In genomic region chr3:16173696-16174355, GRCh38 we compare ENCODE assay signal across 12 cellular contexts. TPM values are rescaled to one million over a fixed set of nuclear protein-coding genes. Genes with fewer than 3 reads are reported as not detected.
DNase-seq lines count a peak whose midpoint lies in the region; TF ChIP-seq lines count a peak whose summit lies in the region.
"Had no signal": no experiment of that assay in that cellular context is flagged by ENCODE, and none has a peak within 500 bp of the region (broad histone marks: within the 10 kb centered on the region; RNA-seq: fewer than 3 reads in every experiment).

No MANE protein-coding gene starts in this region.

- DNase-seq in AG04450 (ENCODE audit: low read depth, low spot score) (no peak), RPMI7951 (ENCODE audit: low read depth) (peak; percentile 18), fibroblast of lung (ENCODE audit: low read depth in 2 of 2) (peak; percentile 71 to 92), skeletal muscle cell (ENCODE audit: low read depth) (peak; percentile 53), C1 segment of cervical spinal cord (lab: John Stamatoyannopoulos, UW) (no peak), HuH-7.5 (ENCODE audit: low spot score) (no peak), HuH-7 (ENCODE audit: low spot score) (no peak), COLO668 (lab: John Stamatoyannopoulos, UW; ENCODE audit: unreplicated experiment) (no peak)
- DNase-seq: MV-4-11, NCI-H345 had no signal

- H3K9ac ChIP-seq in fibroblast of lung (ENCODE audit: insufficient read depth, low read length): no peak overlapping the region

- H4K20me1 ChIP-seq in fibroblast of lung (ENCODE audit: control insufficient read depth, extremely low read depth, insufficient read depth, low read length): no peaks in the 10 kb centered on the region

- H3K27ac ChIP-seq in AG04450 (ENCODE audit: low read depth, low read length): peak overlapping the region; percentile 89
- H3K27ac ChIP-seq in fibroblast of lung (ENCODE audit: insufficient read depth, low read length): peak overlapping the region; percentile 79
- H3K27ac ChIP-seq: C4-2B, HL-60 had no signal

- H3K4me3 ChIP-seq in AG04450 (ENCODE audit: low read depth, low read length) (peak overlapping the region; percentile 57), fibroblast of lung (replicated peaks in 1 of 4; ENCODE audit: control extremely low read depth in 1 of 4, insufficient read depth in 1 of 4, low read depth in 3 of 4, low read length in 4 of 4) (peak overlapping the region in 1 of 4 experiments; percentile 54), skeletal muscle cell (ENCODE audit: low read depth, low read length) (no peak overlapping the region)

- H3K4me1 ChIP-seq in fibroblast of lung (ENCODE audit: control insufficient read depth, extremely low read depth, insufficient read depth, low read length): peaks cover 41% of the 10 kb centered on the region

- CTCF ChIA-PET in AG04450 (lab: Charles Lee): interaction anchor here (1.0 to 8.3 kb wide), 2 partner anchors 125 to 360 kb away, joined by 3 to 119 read pairs; no protein-coding TSS in a partner anchor

- no peaks in the 10 kb centered on the region for H3K27me3 ChIP-seq in AG04450 (ENCODE audit: control insufficient read depth, insufficient read depth, low read length)
- H3K27me3 ChIP-seq in fibroblast of lung (ENCODE audit: control insufficient read depth, insufficient read depth, low read length): no peaks in the 10 kb centered on the region

- H3K79me2 ChIP-seq in fibroblast of lung (ENCODE audit: control insufficient read depth, insufficient read depth, low read length): no peaks in the 10 kb centered on the region

- H3K4me2 ChIP-seq in fibroblast of lung (ENCODE audit: extremely low read depth, insufficient read depth, low read length): peak overlapping the region; percentile 55

- H3K36me3 ChIP-seq in fibroblast of lung (ENCODE audit: control insufficient read depth, insufficient read depth, low read length): no peaks in the 10 kb centered on the region

- no peaks in the 10 kb centered on the region; the same call in 1 of the 2 replicates for H3K9me3 ChIP-seq in AG04450 (ENCODE audit: control insufficient read depth, insufficient read depth, low read length)
- no peaks in the 10 kb centered on the region for H3K9me3 ChIP-seq in fibroblast of lung (ENCODE audit: control insufficient read depth, insufficient read depth, low read depth, low read length)

- no peak for TF ChIP-seq CTCF in AG04450 (IDR thresholded peaks at IDR 0.05; ENCODE audit: low read depth, low read length)
- no peak for TF ChIP-seq CTCF in fibroblast of lung (conservative IDR thresholded peaks at IDR 0.05 in 1 of 2, IDR thresholded peaks at IDR 0.05 in 1 of 2; ENCODE audit: low read depth in 1 of 2, low read length in 2 of 2)

- POLR2A ChIA-PET in AG04450 (lab: Yijun Ruan, JAX): interaction anchor here (1.0 to 1.6 kb wide), 8 partner anchors 33 to 191 kb away, joined by 3 to 13 read pairs (median 5); no protein-coding TSS in a partner anchor

- no peak overlapping the region for H2AFZ ChIP-seq in fibroblast of lung (ENCODE audit: low read length)

RNA-seq across cellular contexts. Expression of gene GALNT15, which starts 0.7 kb away (rescaled TPM):
- polyA plus RNA-seq in AG04450 (2011; rRNA removed): 23.0 and 27.9 TPM in 2 replicates
- 43.3 and 59.2 TPM in 2 replicates for polyA minus RNA-seq in AG04450 (2011; rRNA and poly(A)+ RNA removed)
- 0.12 TPM in 1 of 2 replicates, not detected in the other for total RNA-seq in RPMI7951 (2014; rRNA removed; shearing (Covaris generic))
- 37.7 and 47.3 TPM in 2 replicates for total RNA-seq in fibroblast of lung
- polyA plus RNA-seq in fibroblast of lung: 3.1 and 10.7 TPM in 2 replicates
- 2.3 and 8.2 TPM in 2 replicates for polyA plus RNA-seq in fibroblast of lung (2012)
- polyA minus RNA-seq in fibroblast of lung (ENCODE audit: low replicate concordance): 6.5 and 19.6 TPM in 2 replicates

Comparison
In these comparisons a context has a peak if more than half of its experiments do, and no peak if none do; other contexts are left out.
1. DNase-seq: peak in RPMI7951 (single experiment), fibroblast of lung (2 of 2) and skeletal muscle cell (single experiment); none in AG04450 (single experiment), C1 segment of cervical spinal cord (0 of 14), HuH-7.5 (single experiment), HuH-7 (single experiment) and COLO668 (single experiment).
2. RNA of gene GALNT15, which starts 0.7 kb away (total RNA-seq): 37.7 to 47.3 TPM in fibroblast of lung; 0.12 TPM in RPMI7951; every median in the first group is over 10 times any median in the second.